Comparison of ENCODE assay signal across 17 cellular contexts in the genomic region with DNA sequence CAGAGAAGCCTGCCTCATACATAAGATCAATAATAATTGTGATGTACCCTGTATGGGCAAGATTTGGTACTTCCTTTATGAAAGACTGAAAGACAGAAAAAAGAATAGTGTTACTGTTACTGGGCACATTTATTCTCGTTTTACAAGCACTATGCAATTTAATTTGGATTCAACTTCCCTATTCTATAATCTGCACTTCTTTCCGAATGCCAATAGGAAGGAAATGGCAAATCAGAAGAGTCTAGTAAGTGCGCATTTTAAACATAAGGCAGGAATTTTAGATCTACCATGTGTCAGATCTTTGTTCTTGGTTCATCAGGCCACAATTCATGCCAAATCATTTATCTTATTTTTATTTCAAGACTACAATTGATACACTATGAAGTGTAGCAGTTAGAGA.
DNase-seq lines count a peak whose midpoint lies in the region; ATAC-seq, FAIRE-seq and TF ChIP-seq lines count a peak whose summit lies in the region.
"Had no signal": no experiment of that assay in that cellular context is flagged by ENCODE, and none has a peak within 500 bp of the region (broad histone marks: within the 10 kb centered on the region; RNA-seq: fewer than 3 reads in every experiment).

No MANE protein-coding gene starts in this region.

- POLR2A ChIA-PET in activated B cell treated with CpG ODN at 0.5 μM for 24 hours (lab: Charles Lee) = interaction anchor here (0.6 to 1.4 kb wide), 4 partner anchors 23 to 896 kb away, joined by 3 to 7 read pairs (median 5); partner anchors contain the start of gene ZNF608
- POLR2A ChIA-PET in T-cell (lab: Charles Lee) = no interaction called here

- H3K27ac Mint-ChIP-seq in activated B cell treated with CpG ODN at 0.5 μM for 24 hours = peak overlapping the region; percentile 92
- H3K27ac Mint-ChIP-seq in T-cell = no peak overlapping the region

- ATAC-seq in activated B cell treated with CpG ODN at 0.5 μM for 24 hours (ENCODE audit: low read depth) = no peak
- no peak for ATAC-seq in GM18502 (IDR thresholded peaks at IDR 0.05; ENCODE audit: poor library complexity, unreplicated experiment)
- no peak for ATAC-seq in T-cell (replicated peaks in 1 of 4)
- ATAC-seq in GM21381 (IDR thresholded peaks at IDR 0.05; ENCODE audit: unreplicated experiment) = no peak

- no peak for DNase-seq in D721Med (ENCODE audit: insufficient read length, low spot score)
- peak; percentile 52 for DNase-seq in NOMO-1 treated with DMSO at 0.1 percent for 48 hours (lab: John Stamatoyannopoulos, UW; ENCODE audit: unreplicated experiment)
- DNase-seq in activated B cell treated with CpG ODN at 0.5 μM for 24 hours = no peak
- DNase-seq in pons (ENCODE audit: low spot score) = peak; percentile 67
- DNase-seq in activated naive CD4-positive, alpha-beta T cell treated with Interleukin-2 at 50 U/mL for 16 hours = no peak
- no peak for DNase-seq in T-cell
- DNase-seq: C1 segment of cervical spinal cord, COR-L47, DMS153, EL, IMR-90, NCI-H187 treated with DMSO at 0.1 percent for 48 hours, NCI-H446, Right ventricle myocardium superior had no signal

- no peak for TF ChIP-seq CTCF in D721Med (IDR thresholded peaks at IDR 0.05; ENCODE audit: insufficient read depth, missing control alignments)
- no peak for TF ChIP-seq CTCF in activated B cell treated with CpG ODN at 0.5 μM for 24 hours (IDR thresholded peaks at IDR 0.05)

- H3K27me3 Mint-ChIP-seq in activated B cell treated with CpG ODN at 0.5 μM for 24 hours (no peaks in the 10 kb centered on the region), T-cell (no peaks in the 10 kb centered on the region)

- H3K36me3 Mint-ChIP-seq in activated B cell treated with CpG ODN at 0.5 μM for 24 hours (ENCODE audit: low read depth) (no peaks in the 10 kb centered on the region), T-cell (no peaks in the 10 kb centered on the region)

- H3K9me3 Mint-ChIP-seq in activated B cell treated with CpG ODN at 0.5 μM for 24 hours (no peaks in the 10 kb centered on the region), T-cell (peaks cover 0 to 1% (median 0%) of the 10 kb centered on the region in 3 donors)

- CTCF ChIA-PET in activated B cell treated with CpG ODN at 0.5 μM for 24 hours (lab: Charles Lee) = no interaction called here
- CTCF ChIA-PET in T-cell (lab: Charles Lee) = no interaction called here

- peak overlapping the region; percentile 61 for H3K4me3 Mint-ChIP-seq in activated B cell treated with CpG ODN at 0.5 μM for 24 hours
- no peak overlapping the region for H3K4me3 Mint-ChIP-seq in T-cell

- FAIRE-seq in D721Med (lab: Jason Lieb, UNC) = peak; percentile 48
- FAIRE-seq: RCC 7860 had no signal

- intact Hi-C loops in activated B cell treated with CpG ODN at 0.5 μM for 24 hours (cut with micrococcal nuclease) = loop anchor here (2.0 kb wide), 2 partner anchors 58 to 670 kb away; no protein-coding TSS in a partner anchor

- H3K4me1 Mint-ChIP-seq in activated B cell treated with CpG ODN at 0.5 μM for 24 hours = peaks cover 52% of the 10 kb centered on the region
- no peaks in the 10 kb centered on the region for H3K4me1 Mint-ChIP-seq in T-cell

Comparison
In these comparisons a context has a peak if more than half of its experiments do, and no peak if none do; other contexts are left out.
1. DNase-seq: peak in NOMO-1 treated with DMSO at 0.1 percent for 48 hours (single experiment) and pons (single experiment); none in D721Med (single experiment), activated B cell treated with CpG ODN at 0.5 μM for 24 hours (single experiment), activated naive CD4-positive, alpha-beta T cell treated with Interleukin-2 at 50 U/mL for 16 hours (single experiment) and T-cell (0 of 34).